Comparison of ENCODE assay signal across 8 cellular contexts in genomic region chr6:31734703-31735500, GRCh38. TPM values are rescaled to one million over a fixed set of nuclear protein-coding genes. Genes with fewer than 3 reads are reported as not detected.
DNase-seq lines count a peak whose midpoint lies in the region; ATAC-seq and TF ChIP-seq lines count a peak whose summit lies in the region.

No MANE protein-coding gene starts in this region.

- intact Hi-C loops in esophagus muscularis mucosa (cut with DNase I): loop anchor here (2.0 to 5.0 kb wide), 2 partner anchors 62 to 96 kb away; partner anchors contain the start of gene VARS1

- H3K36me3 Mint-ChIP-seq in natural killer cell treated with Interleukin-12 subunit alpha and Interleukin-12 subunit beta and Interleukin-15 and Interleukin-18, amount 100 ng/mL, for 72 hours: peaks cover 27% of the 10 kb centered on the region

- H3K4me3 Mint-ChIP-seq in natural killer cell treated with Interleukin-12 subunit alpha and Interleukin-12 subunit beta and Interleukin-15 and Interleukin-18, amount 100 ng/mL, for 72 hours: peak overlapping the region; percentile 96

- H3K4me1 Mint-ChIP-seq in natural killer cell treated with Interleukin-12 subunit alpha and Interleukin-12 subunit beta and Interleukin-15 and Interleukin-18, amount 100 ng/mL, for 72 hours (ENCODE audit: low read depth in 2 of 2): peaks cover 66 to 74% of the 10 kb centered on the region in 2 donors

- no peaks in the 10 kb centered on the region for H3K9me3 Mint-ChIP-seq in natural killer cell treated with Interleukin-12 subunit alpha and Interleukin-12 subunit beta and Interleukin-15 and Interleukin-18, amount 100 ng/mL, for 72 hours

- H3K4me3 ChIP-seq in esophagus muscularis mucosa (peak overlapping the region; percentile 68 to 84 (median 76)), urinary bladder (ENCODE audit: low read depth, low read length) (peak overlapping the region; percentile 64)

- no peaks in the 10 kb centered on the region for H3K27me3 Mint-ChIP-seq in natural killer cell treated with Interleukin-12 subunit alpha and Interleukin-12 subunit beta and Interleukin-15 and Interleukin-18, amount 100 ng/mL, for 72 hours

- H3K27me3 ChIP-seq in esophagus muscularis mucosa: no peaks in the 10 kb centered on the region

- in situ Hi-C loops in ACHN (cut with HindIII; ENCODE audit: low pct_ligation_motif_present, low pct_unique_long_range_greater_than_20kb, low sequenced_read_pairs): no loop called here

- peak; percentile 76 to 79 for ATAC-seq in natural killer cell treated with Interleukin-12 subunit alpha and Interleukin-12 subunit beta and Interleukin-15 and Interleukin-18, amount 100 ng/mL, for 72 hours
- no peak for ATAC-seq in GM18858 (IDR thresholded peaks at IDR 0.05; ENCODE audit: unreplicated experiment)

- WGBS in esophagus muscularis mucosa: 3% methylated on average over 21 of the region's 22 CpGs
- 2% methylated on average over 22 of the region's 22 CpGs for WGBS in urinary bladder

- peaks cover 47 to 74% (median 66%) of the 10 kb centered on the region in 4 donors for H3K4me1 ChIP-seq in esophagus muscularis mucosa
- no peaks in the 10 kb centered on the region for H3K4me1 ChIP-seq in urinary bladder (ENCODE audit: insufficient read depth)

- peak; percentile 56 for DNase-seq in ACHN
- DNase-seq in NOMO-1 treated with DMSO at 0.1 percent for 48 hours (lab: John Stamatoyannopoulos, UW; ENCODE audit: unreplicated experiment): peak; percentile 67
- peak; percentile 35 for DNase-seq in activated T-cell treated with anti-CD3 and anti-CD28 coated beads for 1 hour (ENCODE audit: low read depth)
- DNase-seq in esophagus muscularis mucosa (ENCODE audit: extremely low spot score): no peak
- peak; percentile 91 for DNase-seq in natural killer cell treated with Interleukin-12 subunit alpha and Interleukin-12 subunit beta and Interleukin-15 and Interleukin-18, amount 100 ng/mL, for 72 hours (ENCODE audit: low spot score)

- H3K36me3 ChIP-seq in esophagus muscularis mucosa: peaks cover 30 to 40% (median 37%) of the 10 kb centered on the region in 4 donors
- H3K36me3 ChIP-seq in urinary bladder (ENCODE audit: insufficient read depth): peaks cover 2% of the 10 kb centered on the region

- peak; percentile 11 for TF ChIP-seq POLR2A in GM19099 (IDR thresholded peaks at IDR 0.05; ENCODE audit: extremely low read depth, insufficient read length, low read depth)
- no peak for TF ChIP-seq POLR2A in esophagus muscularis mucosa (IDR thresholded peaks at IDR 0.05; ENCODE audit: low read depth)

- no peaks in the 10 kb centered on the region for H3K9me3 ChIP-seq in esophagus muscularis mucosa

- no peak for TF ChIP-seq CTCF in esophagus muscularis mucosa (IDR thresholded peaks at IDR 0.05)

- H3K27ac ChIP-seq in esophagus muscularis mucosa (replicated peaks in 1 of 4) (peak overlapping the region; percentile 86 to 93 (median 90)), urinary bladder (ENCODE audit: low read depth) (peak overlapping the region; percentile 98)

- TF ChIP-seq EP300 in esophagus muscularis mucosa (IDR thresholded peaks at IDR 0.05): no peak

- peak overlapping the region; percentile 92 for H3K27ac Mint-ChIP-seq in natural killer cell treated with Interleukin-12 subunit alpha and Interleukin-12 subunit beta and Interleukin-15 and Interleukin-18, amount 100 ng/mL, for 72 hours

RNA-seq across cellular contexts. Expression of gene CLIC1, which starts 1.4 kb away (rescaled TPM):
- total RNA-seq in esophagus muscularis mucosa (100 to 1,000 TPM; 208 to 379 (median 290) TPM), urinary bladder (200 TPM)
- 100 to 1,000 TPM; 468 to 581 TPM for total RNA-seq in natural killer cell treated with Interleukin-12 subunit alpha and Interleukin-12 subunit beta and Interleukin-15 and Interleukin-18, amount 100 ng/mL, for 72 hours
- 303 TPM for polyA plus RNA-seq in urinary bladder

RNA-seq across cellular contexts. Expression of gene MSH5, which starts 4.9 kb away (rescaled TPM):
- total RNA-seq in esophagus muscularis mucosa: 1 to 10 TPM; 4.0 to 6.4 (median 4.5) TPM
- total RNA-seq in natural killer cell treated with Interleukin-12 subunit alpha and Interleukin-12 subunit beta and Interleukin-15 and Interleukin-18, amount 100 ng/mL, for 72 hours: 100 to 1,000 TPM in 1 of 2 donors, 10 to 100 TPM in 1; 36.2 to 154 TPM
- total RNA-seq in urinary bladder: 14.8 TPM
- polyA plus RNA-seq in urinary bladder: 2.9 TPM

RNA-seq across cellular contexts. Expression of gene DDAH2, which starts 5.8 kb away (rescaled TPM):
- total RNA-seq in esophagus muscularis mucosa (100 to 1,000 TPM in 2 of 4 donors, 10 to 100 TPM in 2; 78.1 to 119 (median 100) TPM), urinary bladder (81.6 TPM)
- 10 to 100 TPM; 18.8 to 24.4 TPM for total RNA-seq in natural killer cell treated with Interleukin-12 subunit alpha and Interleukin-12 subunit beta and Interleukin-15 and Interleukin-18, amount 100 ng/mL, for 72 hours
- 115 TPM for polyA plus RNA-seq in urinary bladder

RNA-seq across cellular contexts. Expression of gene MPIG6B, which starts 11.7 kb away (rescaled TPM):
- total RNA-seq in esophagus muscularis mucosa (not detected), urinary bladder (0.32 TPM)
- total RNA-seq in natural killer cell treated with Interleukin-12 subunit alpha and Interleukin-12 subunit beta and Interleukin-15 and Interleukin-18, amount 100 ng/mL, for 72 hours: under 1 TPM in 1 of 2 donors, not detected in 1; 0.21 TPM
- 0.62 TPM for polyA plus RNA-seq in urinary bladder

RNA-seq across cellular contexts. Expression of gene LY6G6C, which starts 13.4 kb away (rescaled TPM):
- not detected for total RNA-seq in esophagus muscularis mucosa
- total RNA-seq in natural killer cell treated with Interleukin-12 subunit alpha and Interleukin-12 subunit beta and Interleukin-15 and Interleukin-18, amount 100 ng/mL, for 72 hours: not detected
- not detected for total RNA-seq in urinary bladder
- not detected for polyA plus RNA-seq in urinary bladder
